Comparison of ENCODE assay signal across 18 cellular contexts in genomic region chr3:121796970-121797369, GRCh38.
"Had no signal": no experiment of that assay in that cellular context is flagged by ENCODE, and none has a peak within 500 bp of the region (broad histone marks: within the 10 kb centered on the region; RNA-seq: fewer than 3 reads in every experiment).

No MANE protein-coding gene starts in this region.

- H3K9me3 Mint-ChIP-seq: activated naive CD4-positive, alpha-beta T cell treated with anti-CD3 and anti-CD28 coated beads, Interleukin-2, amount 50 U/mL, for 72 hours; activated T-cell treated with anti-CD3 and anti-CD28 coated beads, Interleukin-2, amount 50 U/mL, for 72 hours; naive thymus-derived CD8-positive, alpha-beta T cell had no signal

- ATAC-seq: activated CD4-positive, CD25-positive, alpha-beta regulatory T cell treated with anti-CD3 and anti-CD28 coated beads, Interleukin-2, amount 50 U/mL, for 24 hours; activated naive CD4-positive, alpha-beta T cell treated with anti-CD3 and anti-CD28 coated beads, Interleukin-2, amount 50 U/mL, for 72 hours; activated T-cell treated with anti-CD3 and anti-CD28 coated beads, Interleukin-2, amount 50 U/mL, for 72 hours; left colon; lower lobe of right lung; naive thymus-derived CD8-positive, alpha-beta T cell; right lobe of liver had no signal

- DNase-seq: activated CD4-positive, alpha-beta T cell treated with anti-CD3 and anti-CD28 coated beads, Interleukin-2, amount 50 U/mL, for 1 hour; activated gamma-delta T cell; activated T-cell treated with anti-CD3 and anti-CD28 coated beads, Interleukin-2, amount 50 U/mL, for 72 hours; amniotic stem cell; dorsolateral prefrontal cortex; left colon; lower lobe of right lung; naive thymus-derived CD8-positive, alpha-beta T cell; ovary; right lobe of liver; small intestine; stimulated activated CD4-positive, alpha-beta T cell treated with anti-CD3 and anti-CD28 coated beads, Interleukin-4, amount 100 ng/mL, for 1 hour; stomach; trophoblast cell had no signal

- H3K36me3 ChIP-seq: ovary, right lobe of liver had no signal

- H3K4me3 ChIP-seq: cardiac muscle cell, dorsolateral prefrontal cortex, lower lobe of right lung, ovary, right lobe of liver, stomach, vagina had no signal

- H3K27me3 ChIP-seq: cardiac muscle cell, dorsolateral prefrontal cortex, ovary, right lobe of liver, stomach, vagina had no signal

- H3K4me3 Mint-ChIP-seq: activated T-cell treated with anti-CD3 and anti-CD28 coated beads, Interleukin-2, amount 50 U/mL, for 72 hours; naive thymus-derived CD8-positive, alpha-beta T cell had no signal

- H3K27me3 Mint-ChIP-seq: naive thymus-derived CD8-positive, alpha-beta T cell had no signal

- H3K9me3 ChIP-seq: lower lobe of right lung, ovary, right lobe of liver, stomach, vagina had no signal

- H3K4me1 ChIP-seq: lower lobe of right lung, right lobe of liver, stomach, vagina had no signal

- H3K27ac ChIP-seq: cardiac muscle cell, dorsolateral prefrontal cortex, lower lobe of right lung, ovary, right lobe of liver, stomach, vagina had no signal

- FAIRE-seq: small intestine had no signal

- H3K27ac Mint-ChIP-seq: activated naive CD4-positive, alpha-beta T cell treated with anti-CD3 and anti-CD28 coated beads, Interleukin-2, amount 50 U/mL, for 72 hours; activated T-cell treated with anti-CD3 and anti-CD28 coated beads, Interleukin-2, amount 50 U/mL, for 72 hours; naive thymus-derived CD8-positive, alpha-beta T cell had no signal
